13 cellular contexts compared by ENCODE assay signal in the genomic region with DNA sequence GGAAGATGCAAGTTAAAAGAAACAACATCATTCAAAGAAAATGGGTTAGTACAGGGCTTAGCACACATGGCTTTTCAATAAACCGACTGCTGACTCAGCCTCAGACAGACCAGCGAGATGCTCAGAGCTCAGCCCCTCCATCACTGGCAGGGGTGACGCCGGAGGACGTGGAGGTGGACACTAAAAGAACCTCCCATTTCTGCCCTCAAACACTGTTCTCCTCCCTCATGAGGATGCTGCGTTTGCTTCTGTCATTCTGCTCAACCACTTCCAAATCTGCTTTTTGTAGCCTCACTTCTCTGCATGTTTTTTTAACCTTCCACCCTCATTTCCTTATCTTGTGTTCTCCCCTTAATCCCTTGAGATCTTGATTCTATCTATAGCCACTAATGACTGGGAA. TPM values are rescaled to one million over a fixed set of nuclear protein-coding genes. Genes with fewer than 3 reads are reported as not detected.
"Had no signal": no experiment of that assay in that cellular context is flagged by ENCODE, and none has a peak within 500 bp of the region (broad histone marks: within the 10 kb centered on the region; RNA-seq: fewer than 3 reads in every experiment).

No MANE protein-coding gene starts in this region.

- DNase-seq: activated CD4-positive, alpha-beta memory T cell treated with anti-CD3 and anti-CD28 coated beads for 36 hours; activated naive CD8-positive, alpha-beta T cell treated with anti-CD3 and anti-CD28 coated beads, Interleukin-2, amount 10 ng/mL, durations not matched to agents 7 days and 5 days; activated T-cell treated with anti-CD3 and anti-CD28 coated beads, Interleukin-2, amount 50 U/mL, for 72 hours; effector memory CD8-positive, alpha-beta T cell; erythroblast; posterior cingulate gyrus; SIG-M5; small intestine; transverse colon had no signal

- H3K27me3 Mint-ChIP-seq: activated CD4-positive, alpha-beta memory T cell treated with anti-CD3 and anti-CD28 coated beads for 36 hours; activated naive CD8-positive, alpha-beta T cell treated with anti-CD3 and anti-CD28 coated beads, Interleukin-2, amount 10 ng/mL, durations not matched to agents 7 days and 5 days; effector memory CD8-positive, alpha-beta T cell had no signal

- FAIRE-seq: islet of Langerhans, small intestine had no signal

- H3K9me3 Mint-ChIP-seq: activated CD4-positive, alpha-beta memory T cell treated with anti-CD3 and anti-CD28 coated beads for 36 hours; activated naive CD8-positive, alpha-beta T cell treated with anti-CD3 and anti-CD28 coated beads, Interleukin-2, amount 10 ng/mL, durations not matched to agents 7 days and 5 days; activated T-cell treated with anti-CD3 and anti-CD28 coated beads, Interleukin-2, amount 50 U/mL, for 72 hours; effector memory CD8-positive, alpha-beta T cell had no signal

- H3K4me3 Mint-ChIP-seq: activated CD4-positive, alpha-beta memory T cell treated with anti-CD3 and anti-CD28 coated beads for 36 hours; activated naive CD8-positive, alpha-beta T cell treated with anti-CD3 and anti-CD28 coated beads, Interleukin-2, amount 10 ng/mL, durations not matched to agents 7 days and 5 days; activated T-cell treated with anti-CD3 and anti-CD28 coated beads, Interleukin-2, amount 50 U/mL, for 72 hours; effector memory CD8-positive, alpha-beta T cell had no signal

- H3K27me3 ChIP-seq: cardiac muscle cell, transverse colon had no signal

- ATAC-seq: activated T-cell treated with anti-CD3 and anti-CD28 coated beads, Interleukin-2, amount 50 U/mL, for 72 hours; effector memory CD8-positive, alpha-beta T cell had no signal

- H3K4me3 ChIP-seq: cardiac muscle cell, transverse colon had no signal

- H3K27ac ChIP-seq: cardiac muscle cell, transverse colon had no signal

- H3K27ac Mint-ChIP-seq: activated CD4-positive, alpha-beta memory T cell treated with anti-CD3 and anti-CD28 coated beads for 36 hours; activated naive CD8-positive, alpha-beta T cell treated with anti-CD3 and anti-CD28 coated beads, Interleukin-2, amount 10 ng/mL, durations not matched to agents 7 days and 5 days; activated T-cell treated with anti-CD3 and anti-CD28 coated beads, Interleukin-2, amount 50 U/mL, for 72 hours; effector memory CD8-positive, alpha-beta T cell had no signal

- H3K9me3 ChIP-seq: transverse colon had no signal

- H3K4me1 ChIP-seq: transverse colon had no signal

RNA-seq across cellular contexts. Expression of a gene that starts 21.5 kb away (rescaled TPM):
- total RNA-seq: activated CD4-positive, alpha-beta memory T cell treated with anti-CD3 and anti-CD28 coated beads for 36 hours; activated naive CD8-positive, alpha-beta T cell treated with anti-CD3 and anti-CD28 coated beads, Interleukin-2, amount 10 ng/mL, durations not matched to agents 7 days and 5 days; activated T-cell treated with anti-CD3 and anti-CD28 coated beads, Interleukin-2, amount 50 U/mL, for 72 hours; liver; myocyte; transverse colon had no signal
- polyA plus RNA-seq: cardiac muscle cell, liver, small intestine had no signal
